ENCODE assay signal across 13 cellular contexts in genomic region chr2:188456114-188456909, GRCh38.
A peak's percentile ranks its signal among the peaks of the same experiment; 100 is the strongest.
DNase-seq lines count a peak whose midpoint lies in the region; ATAC-seq, FAIRE-seq and TF ChIP-seq lines count a peak whose summit lies in the region.
"Had no signal": no experiment of that assay in that cellular context is flagged by ENCODE, and none has a peak within 500 bp of the region (broad histone marks: within the 10 kb centered on the region; RNA-seq: fewer than 3 reads in every experiment).

No MANE protein-coding gene starts in this region.

- no peaks in the 10 kb centered on the region for H3K36me3 Mint-ChIP-seq in immature natural killer cell
- H3K36me3 Mint-ChIP-seq in activated CD4-positive, alpha-beta memory T cell treated with anti-CD3 and anti-CD28 coated beads for 36 hours: no peaks in the 10 kb centered on the region
- H3K36me3 Mint-ChIP-seq: memory B cell; stimulated activated effector memory CD8-positive, alpha-beta T cell treated with anti-CD3 and anti-CD28 coated beads, Interleukin-12 subunit alpha, Interleukin-12 subunit beta, amount 100 ng/mL, for 72 hours had no signal

- no peak for TF ChIP-seq EP300 in A549 (IDR thresholded peaks at IDR 0.05)

- no peak for FAIRE-seq in A549 (lab: Jason Lieb, UNC)

- TF ChIP-seq POLR2A in A549 (IDR thresholded peaks at IDR 0.05; ENCODE audit: low read length): no peak

- H3K9me3 Mint-ChIP-seq in immature natural killer cell: peaks cover 4 to 23% (median 17%) of the 10 kb centered on the region in 6 donors
- H3K9me3 Mint-ChIP-seq in activated CD4-positive, alpha-beta memory T cell treated with anti-CD3 and anti-CD28 coated beads for 36 hours: no peaks in the 10 kb centered on the region
- H3K9me3 Mint-ChIP-seq: memory B cell had no signal

- no peak for DNase-seq in A549 (ENCODE audit: low read depth in 1 of 2, low spot score in 1 of 2)
- peak; percentile 56 to 69 for DNase-seq in HAP-1 (ENCODE audit: low spot score in 2 of 2)
- DNase-seq in PC-3: peak; percentile 3
- DNase-seq in fibroblast of pulmonary artery (ENCODE audit: low read depth): no peak
- no peak for DNase-seq in immature natural killer cell
- DNase-seq in NCI-H187 (lab: John Stamatoyannopoulos, UW): no peak
- no peak for DNase-seq in superior temporal gyrus (ENCODE audit: extremely low spot score)
- DNase-seq in activated CD4-positive, alpha-beta memory T cell treated with anti-CD3 and anti-CD28 coated beads for 36 hours: no peak
- DNase-seq: activated CD4-positive, alpha-beta T cell treated with anti-CD3 and anti-CD28 coated beads for 36 hours; GF-D8; NCI-H1694 had no signal

- no peak overlapping the region for H3K9ac ChIP-seq in PC-3 (ENCODE audit: low read length)

- intact Hi-C loops in PC-3 (cut with micrococcal nuclease): no loop called here
- intact Hi-C loops in activated CD4-positive, alpha-beta memory T cell treated with anti-CD3 and anti-CD28 coated beads for 36 hours (cut with micrococcal nuclease): no loop called here

- 96% methylated on average over 12 of the region's 12 CpGs for WGBS in A549 (ENCODE audit: missing lambda C conversion rate)

- no peaks in the 10 kb centered on the region for H3F3A ChIP-seq in PC-3 (ENCODE audit: low read length, unreplicated experiment)

- H3K27me3 Mint-ChIP-seq in immature natural killer cell (ENCODE audit: low read depth in 3 of 3): peaks cover 0 to 6% (median 1%) of the 10 kb centered on the region in 3 donors
- no peaks in the 10 kb centered on the region for H3K27me3 Mint-ChIP-seq in activated CD4-positive, alpha-beta memory T cell treated with anti-CD3 and anti-CD28 coated beads for 36 hours
- H3K27me3 Mint-ChIP-seq: memory B cell had no signal

- TF ChIP-seq RAD21 in A549 (conservative IDR thresholded peaks at IDR 0.05 in 1 of 2, IDR thresholded peaks at IDR 0.05 in 1 of 2): peak; percentile 17 to 47; a peak in 3 of 5 replicates

- no peak overlapping the region for H3K4me3 Mint-ChIP-seq in immature natural killer cell
- no peak overlapping the region for H3K4me3 Mint-ChIP-seq in activated CD4-positive, alpha-beta memory T cell treated with anti-CD3 and anti-CD28 coated beads for 36 hours
- H3K4me3 Mint-ChIP-seq: activated CD4-positive, alpha-beta T cell treated with anti-CD3 and anti-CD28 coated beads for 36 hours; memory B cell; stimulated activated effector memory CD8-positive, alpha-beta T cell treated with anti-CD3 and anti-CD28 coated beads, Interleukin-12 subunit alpha, Interleukin-12 subunit beta, amount 100 ng/mL, for 72 hours had no signal

- in situ Hi-C loops in HAP-1 (cut with MboI; ENCODE audit: low sequenced_read_pairs): no loop called here

- CTCF ChIA-PET in A549 (lab: Yijun Ruan, JAX) (interaction anchor here (0.5 kb wide), 1 partner anchor 11 kb away, joined by 3 read pairs; no protein-coding TSS in a partner anchor), PC-3 (lab: Charles Lee) (interaction anchor here (0.7 kb wide), 1 partner anchor 23 kb away, joined by 5 read pairs; no protein-coding TSS in a partner anchor)
- CTCF ChIA-PET in activated CD4-positive, alpha-beta memory T cell treated with anti-CD3 and anti-CD28 coated beads for 36 hours (lab: Charles Lee): no interaction called here

- H3K4me3 ChIP-seq in A549: no peak overlapping the region
- no peak overlapping the region for H3K4me3 ChIP-seq in HAP-1
- no peak overlapping the region for H3K4me3 ChIP-seq in PC-3 (ENCODE audit: low read length)
- no peak overlapping the region for H3K4me3 ChIP-seq in fibroblast of pulmonary artery (replicated peaks; ENCODE audit: low read depth, low read length)

- no TSS peak for BruUV-seq in PC-3 (replicated peaks; lab: Mats Ljungman, UMichigan)

- no peak overlapping the region for H2AFZ ChIP-seq in PC-3 (ENCODE audit: low read length)

- TF ChIP-seq CTCF in A549 (IDR thresholded peaks at IDR 0.05) (0 out of 3 replicates have a peak, but pooled peaks have one; percentile 20), PC-3 (conservative IDR thresholded peaks at IDR 0.05; ENCODE audit: low read depth, low read length) (peak; percentile 45; the same call in 1 of the 2 replicates), fibroblast of pulmonary artery (IDR thresholded peaks at IDR 0.05; ENCODE audit: low read length, missing control alignments) (peak; percentile 10)

- H4K20me1 ChIP-seq in PC-3 (ENCODE audit: low read length): no peaks in the 10 kb centered on the region

- H3K27ac ChIP-seq in A549 (no peak overlapping the region), PC-3 (ENCODE audit: low read length) (no peak overlapping the region)

- ATAC-seq in A549 (peak in 1 of 2 experiments; percentile 57; a peak in 3 of 6 replicates), PC-3 (no peak)
- ATAC-seq: activated CD4-positive, alpha-beta T cell treated with anti-CD3 and anti-CD28 coated beads for 36 hours; stimulated activated effector memory CD8-positive, alpha-beta T cell treated with anti-CD3 and anti-CD28 coated beads, Interleukin-12 subunit alpha, Interleukin-12 subunit beta, amount 100 ng/mL, for 72 hours had no signal

- H3K36me3 ChIP-seq in HAP-1 (replicated peaks) (no peaks in the 10 kb centered on the region; the same call in 1 of the 2 replicates), PC-3 (ENCODE audit: low read depth, low read length) (no peaks in the 10 kb centered on the region)

- no peaks in the 10 kb centered on the region for H3K9me2 ChIP-seq in PC-3 (replicated peaks; ENCODE audit: low read length)

- H3K79me2 ChIP-seq in PC-3 (ENCODE audit: low read length): no peaks in the 10 kb centered on the region

- H3K4me1 Mint-ChIP-seq in immature natural killer cell: no peaks in the 10 kb centered on the region
- no peaks in the 10 kb centered on the region for H3K4me1 Mint-ChIP-seq in activated CD4-positive, alpha-beta memory T cell treated with anti-CD3 and anti-CD28 coated beads for 36 hours (ENCODE audit: low read depth)
- H3K4me1 Mint-ChIP-seq: activated CD4-positive, alpha-beta T cell treated with anti-CD3 and anti-CD28 coated beads for 36 hours; memory B cell; stimulated activated effector memory CD8-positive, alpha-beta T cell treated with anti-CD3 and anti-CD28 coated beads, Interleukin-12 subunit alpha, Interleukin-12 subunit beta, amount 100 ng/mL, for 72 hours had no signal

- POLR2A ChIA-PET in A549 (lab: Yijun Ruan, JAX): no interaction called here
- POLR2A ChIA-PET in PC-3 (lab: Charles Lee; ENCODE audit: unreplicated experiment): no interaction called here
- POLR2A ChIA-PET in activated CD4-positive, alpha-beta memory T cell treated with anti-CD3 and anti-CD28 coated beads for 36 hours (lab: Charles Lee): no interaction called here

- H3K9me3 ChIP-seq in A549 (no peaks in the 10 kb centered on the region; the same call in 2 of the 3 replicates), HAP-1 (peaks cover 7% of the 10 kb centered on the region; the same call in 1 of the 2 replicates), PC-3 (ENCODE audit: low read length) (no peaks in the 10 kb centered on the region)

- no peaks in the 10 kb centered on the region for H3K4me1 ChIP-seq in A549
- H3K4me1 ChIP-seq in HAP-1: peaks cover 46% of the 10 kb centered on the region
- no peaks in the 10 kb centered on the region for H3K4me1 ChIP-seq in PC-3 (ENCODE audit: insufficient read depth, low read length)

- H3K4me2 ChIP-seq in A549: no peak overlapping the region
- H3K4me2 ChIP-seq in PC-3 (ENCODE audit: low read length): no peak overlapping the region

- H3K27ac Mint-ChIP-seq in immature natural killer cell: no peak overlapping the region
- no peak overlapping the region for H3K27ac Mint-ChIP-seq in activated CD4-positive, alpha-beta memory T cell treated with anti-CD3 and anti-CD28 coated beads for 36 hours
- H3K27ac Mint-ChIP-seq: activated CD4-positive, alpha-beta T cell treated with anti-CD3 and anti-CD28 coated beads for 36 hours; memory B cell; stimulated activated effector memory CD8-positive, alpha-beta T cell treated with anti-CD3 and anti-CD28 coated beads, Interleukin-12 subunit alpha, Interleukin-12 subunit beta, amount 100 ng/mL, for 72 hours had no signal

- H3K27me3 ChIP-seq in HAP-1 (ENCODE audit: low read depth) (no peaks in the 10 kb centered on the region), PC-3 (ENCODE audit: low read length) (no peaks in the 10 kb centered on the region)

TF ChIP-seq in A549, 52 proteins besides CTCF, POLR2A, EP300 and RAD21:
- TF ChIP-seq CEBPB (IDR thresholded peaks at IDR 0.05) (no peak), ELK1 (IDR thresholded peaks at IDR 0.05; ENCODE audit: low read depth, low read length) (no peak), HDAC2 (IDR thresholded peaks at IDR 0.05) (no peak), SMC3 (IDR thresholded peaks at IDR 0.05) (peak; percentile 19; the same call in 1 of the 3 replicates)

Comparison
In these comparisons a context has a peak if more than half of its experiments do, and no peak if none do; other contexts are left out.
1. DNase-seq: peak in HAP-1 (2 of 2) and PC-3 (single experiment); none in A549 (0 of 2), fibroblast of pulmonary artery (single experiment), immature natural killer cell (0 of 3), NCI-H187 (0 of 2), superior temporal gyrus (single experiment) and activated CD4-positive, alpha-beta memory T cell treated with anti-CD3 and anti-CD28 coated beads for 36 hours (single experiment).
2. Peak in every context shown above with its lines, with median percentiles within 50 percentile points of each other: CTCF ChIP-seq.